ENCODE assay signal across 18 cellular contexts in the genomic region with DNA sequence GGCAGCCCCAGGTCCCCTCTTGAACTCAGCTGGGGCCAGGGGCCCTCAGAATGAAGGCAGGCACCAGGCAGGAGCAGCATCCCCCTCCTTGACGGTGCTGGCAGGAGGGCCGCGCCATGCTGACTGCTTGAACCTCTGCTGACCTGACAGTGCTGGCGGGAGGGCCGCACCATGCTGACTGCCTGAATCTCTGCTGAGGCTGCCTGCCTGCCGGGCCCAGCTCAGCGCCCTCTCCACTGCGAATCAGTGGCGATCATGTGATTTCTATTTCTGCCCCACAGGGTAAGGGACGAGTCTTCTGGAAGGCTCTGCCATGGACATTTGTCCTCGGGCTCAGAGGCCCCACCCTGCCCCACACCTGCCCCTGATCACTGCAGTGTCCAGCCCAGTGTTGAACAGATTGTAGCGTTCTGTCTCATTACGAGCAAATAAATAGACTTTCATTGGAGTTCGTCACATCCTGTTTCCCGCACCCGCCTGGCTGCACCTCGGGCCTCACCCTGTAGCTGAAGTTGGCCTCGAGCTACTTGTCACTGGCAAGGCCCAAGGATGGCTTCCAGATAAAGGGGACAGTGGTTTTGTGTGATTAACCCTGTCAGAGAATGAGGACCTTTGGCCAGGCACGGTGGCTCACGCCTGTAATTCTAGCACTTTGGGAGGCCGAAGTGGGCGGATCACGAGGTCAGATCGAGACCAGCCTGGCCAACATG. TPM values are rescaled to one million over a fixed set of nuclear protein-coding genes. Genes with fewer than 3 reads are reported as not detected.
A peak's percentile ranks its signal among the peaks of the same experiment; 100 is the strongest.
DNase-seq lines count a peak whose midpoint lies in the region; ATAC-seq and TF ChIP-seq lines count a peak whose summit lies in the region.
"Had no signal": no experiment of that assay in that cellular context is flagged by ENCODE, and none has a peak within 500 bp of the region (broad histone marks: within the 10 kb centered on the region; RNA-seq: fewer than 3 reads in every experiment).

No MANE protein-coding gene starts in this region.

- H3K27ac ChIP-seq in caudate nucleus (ENCODE audit: low read depth, low read length) (peak overlapping the region; percentile 54), right cardiac atrium (ENCODE audit: low read length) (no peak overlapping the region)
- H3K27ac ChIP-seq: SJCRH30 had no signal

- intact Hi-C loops in right cardiac atrium (cut with DNase I): no loop called here
- intact Hi-C loops in posterior vena cava (cut with DNase I): no loop called here

- no peaks in the 10 kb centered on the region for H3K27me3 ChIP-seq in right cardiac atrium (ENCODE audit: control insufficient read depth, insufficient read depth)
- H3K27me3 ChIP-seq: SJCRH30 had no signal

- no peak overlapping the region for H3K4me3 ChIP-seq in right cardiac atrium (ENCODE audit: low read length)
- H3K4me3 ChIP-seq: SJCRH30 had no signal

- no peaks in the 10 kb centered on the region for H3K27me3 Mint-ChIP-seq in WTC11 (ENCODE audit: low read depth)
- H3K27me3 Mint-ChIP-seq: IgD-negative memory B cell had no signal

- peaks cover 23% of the 10 kb centered on the region for H3K36me3 Mint-ChIP-seq in WTC11

- no peak for TF ChIP-seq CTCF in WTC11 (IDR thresholded peaks at IDR 0.05)

- CTCF ChIA-PET in WTC11 (lab: Charles Lee): interaction anchor here (1.4 to 1.5 kb wide), 2 partner anchors 14 to 17 kb away, joined by 3 to 6 read pairs; a partner anchor contains a TSS

- no peak overlapping the region for H3K4me3 Mint-ChIP-seq in WTC11

- in situ Hi-C loops in G401 (cut with HindIII; ENCODE audit: low sequenced_read_pairs): no loop called here

- ATAC-seq in right cardiac atrium (peak; percentile 2), WTC11 (no peak)

- no peak overlapping the region; the same call in 1 of the 2 replicates for H3K27ac Mint-ChIP-seq in WTC11
- H3K27ac Mint-ChIP-seq: IgD-negative memory B cell had no signal

- H3K9me3 Mint-ChIP-seq in WTC11: no peaks in the 10 kb centered on the region
- H3K9me3 Mint-ChIP-seq: H9, IgD-negative memory B cell had no signal

- no peaks in the 10 kb centered on the region for H3K9me3 ChIP-seq in right cardiac atrium (ENCODE audit: control insufficient read depth, low read length)
- H3K9me3 ChIP-seq: SJCRH30 had no signal

- H3K4me1 Mint-ChIP-seq in WTC11: peaks cover 1% of the 10 kb centered on the region

- POLR2A ChIA-PET in WTC11 (lab: Charles Lee): no interaction called here

- DNase-seq in G401 (ENCODE audit: low spot score): peak; percentile 42
- no peak for DNase-seq in caudate nucleus (lab: John Stamatoyannopoulos, UW)
- DNase-seq in right cardiac atrium: peak in 2 of 3 donors; percentile 2 to 58
- peak; percentile 62 for DNase-seq in posterior vena cava (ENCODE audit: low spot score)
- no peak for DNase-seq in DMS53 treated with DMSO at 0.1 percent for 48 hours (lab: John Stamatoyannopoulos, UW; ENCODE audit: unreplicated experiment)
- DNase-seq in WTC11 (ENCODE audit: low spot score): no peak
- no peak for DNase-seq in amygdala (lab: John Stamatoyannopoulos, UW)
- DNase-seq: DMS79; H9; NCI-H187 treated with DMSO at 0.1 percent for 48 hours; NCI-H446; NCI-H69; NK-92 treated with Interleukin-12 subunit alpha and Interleukin-12 subunit beta, amount 100 ng/mL, for 24 hours; SJCRH30 had no signal

- H3K4me1 ChIP-seq in right cardiac atrium (ENCODE audit: control insufficient read depth, insufficient read depth, low read length): peaks cover 4% of the 10 kb centered on the region

- 82% methylated on average over 24 of the region's 24 CpGs for WGBS in right cardiac atrium

TF ChIP-seq in WTC11, 78 proteins besides CTCF, POLR2A, EP300 and RAD21:
- TF ChIP-seq, protein P1, sequence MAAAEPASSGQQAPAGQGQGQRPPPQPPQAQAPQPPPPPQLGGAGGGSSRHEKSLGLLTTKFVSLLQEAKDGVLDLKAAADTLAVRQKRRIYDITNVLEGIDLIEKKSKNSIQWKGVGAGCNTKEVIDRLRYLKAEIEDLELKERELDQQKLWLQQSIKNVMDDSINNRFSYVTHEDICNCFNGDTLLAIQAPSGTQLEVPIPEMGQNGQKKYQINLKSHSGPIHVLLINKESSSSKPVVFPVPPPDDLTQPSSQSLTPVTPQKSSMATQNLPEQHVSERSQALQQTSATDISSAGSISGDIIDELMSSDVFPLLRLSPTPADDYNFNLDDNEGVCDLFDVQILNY (CRISPR knock-in tag; IDR thresholded peaks at IDR 0.05): no peak
- no peak for TF ChIP-seq OVOL2 (CRISPR knock-in tag; IDR thresholded peaks at IDR 0.05; ENCODE audit: borderline replicate concordance)
TF ChIP-seq in WTC11: peak in this region for 0.

RNA-seq across cellular contexts. Expression of a gene that starts 8.6 kb away (rescaled TPM):
- total RNA-seq in G401 (2014; rRNA removed; shearing (Covaris generic)): not detected in 2 replicates
- not detected for total RNA-seq in right cardiac atrium
- not detected for polyA plus RNA-seq in right cardiac atrium
- not detected for total RNA-seq in posterior vena cava
- total RNA-seq in WTC11 (2021): not detected in 3 replicates
- total RNA-seq: H9, HT1080, LHCN-M2, OCI-LY7, SJCRH30 had no signal
- polyA plus RNA-seq: IgD-negative memory B cell had no signal

RNA-seq across cellular contexts. Expression of a gene that starts 14.1 kb away (rescaled TPM):
- 15.6 and 24.5 TPM in 2 replicates for total RNA-seq in G401 (2014; rRNA removed; shearing (Covaris generic))
- total RNA-seq in right cardiac atrium (10 to 100 TPM; 16.8 to 22.2 (median 18.6) TPM), posterior vena cava (10 to 100 TPM; 20.9 to 25.8 TPM), WTC11 (2021) (11.1 to 13.7 TPM (median 12.6 TPM) in 3 replicates)
- 8.5 TPM for polyA plus RNA-seq in right cardiac atrium

RNA-seq across cellular contexts. Expression of a gene that starts 43.2 kb away (rescaled TPM):
- 5.2 and 35.3 TPM in 2 replicates for total RNA-seq in G401 (2014; rRNA removed; shearing (Covaris generic))
- total RNA-seq in right cardiac atrium: 10 to 100 TPM; 40.7 to 51.5 (median 46.0) TPM
- polyA plus RNA-seq in right cardiac atrium: 50.9 TPM
- 10 to 100 TPM; 28.3 to 33.6 TPM for total RNA-seq in posterior vena cava
- total RNA-seq in WTC11 (2021): 44.8 to 50.3 TPM (median 46.4 TPM) in 3 replicates

RNA-seq across cellular contexts. Expression of a gene that starts 43.4 kb away (rescaled TPM):
- total RNA-seq in G401 (2014; rRNA removed; shearing (Covaris generic)): 0.18 and 0.61 TPM in 2 replicates
- total RNA-seq in right cardiac atrium (1 to 10 TPM; 2.0 to 3.5 (median 2.2) TPM), posterior vena cava (1 to 10 TPM; 2.5 TPM), WTC11 (2021) (1.3 to 2.2 TPM (median 1.4 TPM) in 3 replicates)
- polyA plus RNA-seq in right cardiac atrium: 0.88 TPM

Comparison
In these comparisons a context has a peak if more than half of its experiments do, and no peak if none do; other contexts are left out.
1. DNase-seq: peak in G401 (single experiment), right cardiac atrium (2 of 3) and posterior vena cava (single experiment); none in caudate nucleus (0 of 61), DMS53 treated with DMSO at 0.1 percent for 48 hours (single experiment), WTC11 (single experiment) and amygdala (0 of 56).